ENCODE assay signal across 1 cellular context in the genomic region with DNA sequence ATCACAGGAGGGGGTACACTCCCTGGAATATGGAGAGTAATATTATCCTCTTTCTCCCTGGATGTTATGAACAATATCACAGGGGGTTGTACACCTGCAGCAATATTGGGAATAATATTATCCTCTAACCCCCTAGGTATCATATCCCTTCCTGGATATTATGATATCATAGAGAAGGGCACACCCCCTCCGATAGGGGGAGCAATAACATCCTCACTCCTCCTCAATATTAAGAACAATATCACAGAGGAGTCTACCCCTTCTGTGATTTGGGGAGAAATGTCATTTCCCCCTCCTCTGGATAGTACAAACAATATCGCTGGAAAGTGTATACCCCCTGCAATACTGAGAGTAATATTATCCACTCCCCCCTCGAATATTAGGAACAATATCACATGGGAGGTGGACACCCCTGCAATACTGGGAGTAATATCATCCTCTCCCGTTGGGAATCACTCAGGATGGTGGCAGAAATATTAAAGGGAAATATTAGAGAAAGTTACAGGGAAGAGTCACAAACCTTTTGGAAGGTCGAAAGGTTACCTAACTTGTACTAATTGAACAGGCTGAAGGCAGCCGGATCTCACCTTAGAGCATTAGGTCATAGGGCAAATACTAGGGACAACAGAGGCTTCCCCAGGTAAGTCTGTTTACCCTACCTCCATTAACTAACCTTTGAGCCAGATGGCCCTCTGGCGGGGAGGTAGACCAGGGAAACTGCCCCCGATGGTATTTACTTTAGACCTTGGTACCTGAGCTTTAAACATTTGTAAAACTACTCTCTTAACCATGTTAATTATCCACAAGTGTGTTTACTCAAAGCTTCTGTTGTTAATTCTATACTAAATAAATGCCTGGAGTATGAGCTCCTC.
TF ChIP-seq lines count a peak whose summit lies in the region.

No MANE protein-coding gene starts in this region.

TF ChIP-seq in HepG2, 621 proteins besides CTCF, POLR2A, EP300 and RAD21 (continued from another document and continues in another):
- TF ChIP-seq, protein P1, sequence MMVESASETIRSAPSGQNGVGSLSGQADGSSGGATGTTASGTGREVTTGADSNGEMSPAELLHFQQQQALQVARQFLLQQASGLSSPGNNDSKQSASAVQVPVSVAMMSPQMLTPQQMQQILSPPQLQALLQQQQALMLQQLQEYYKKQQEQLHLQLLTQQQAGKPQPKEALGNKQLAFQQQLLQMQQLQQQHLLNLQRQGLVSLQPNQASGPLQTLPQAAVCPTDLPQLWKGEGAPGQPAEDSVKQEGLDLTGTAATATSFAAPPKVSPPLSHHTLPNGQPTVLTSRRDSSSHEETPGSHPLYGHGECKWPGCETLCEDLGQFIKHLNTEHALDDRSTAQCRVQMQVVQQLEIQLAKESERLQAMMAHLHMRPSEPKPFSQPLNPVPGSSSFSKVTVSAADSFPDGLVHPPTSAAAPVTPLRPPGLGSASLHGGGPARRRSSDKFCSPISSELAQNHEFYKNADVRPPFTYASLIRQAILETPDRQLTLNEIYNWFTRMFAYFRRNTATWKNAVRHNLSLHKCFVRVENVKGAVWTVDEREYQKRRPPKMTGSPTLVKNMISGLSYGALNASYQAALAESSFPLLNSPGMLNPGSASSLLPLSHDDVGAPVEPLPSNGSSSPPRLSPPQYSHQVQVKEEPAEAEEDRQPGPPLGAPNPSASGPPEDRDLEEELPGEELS (CRISPR knock-in tag; IDR thresholded peaks at IDR 0.05): peak; percentile 92
- TF ChIP-seq RELA (CRISPR knock-in tag; IDR thresholded peaks at IDR 0.05): no peak
- TF ChIP-seq, protein P2, sequence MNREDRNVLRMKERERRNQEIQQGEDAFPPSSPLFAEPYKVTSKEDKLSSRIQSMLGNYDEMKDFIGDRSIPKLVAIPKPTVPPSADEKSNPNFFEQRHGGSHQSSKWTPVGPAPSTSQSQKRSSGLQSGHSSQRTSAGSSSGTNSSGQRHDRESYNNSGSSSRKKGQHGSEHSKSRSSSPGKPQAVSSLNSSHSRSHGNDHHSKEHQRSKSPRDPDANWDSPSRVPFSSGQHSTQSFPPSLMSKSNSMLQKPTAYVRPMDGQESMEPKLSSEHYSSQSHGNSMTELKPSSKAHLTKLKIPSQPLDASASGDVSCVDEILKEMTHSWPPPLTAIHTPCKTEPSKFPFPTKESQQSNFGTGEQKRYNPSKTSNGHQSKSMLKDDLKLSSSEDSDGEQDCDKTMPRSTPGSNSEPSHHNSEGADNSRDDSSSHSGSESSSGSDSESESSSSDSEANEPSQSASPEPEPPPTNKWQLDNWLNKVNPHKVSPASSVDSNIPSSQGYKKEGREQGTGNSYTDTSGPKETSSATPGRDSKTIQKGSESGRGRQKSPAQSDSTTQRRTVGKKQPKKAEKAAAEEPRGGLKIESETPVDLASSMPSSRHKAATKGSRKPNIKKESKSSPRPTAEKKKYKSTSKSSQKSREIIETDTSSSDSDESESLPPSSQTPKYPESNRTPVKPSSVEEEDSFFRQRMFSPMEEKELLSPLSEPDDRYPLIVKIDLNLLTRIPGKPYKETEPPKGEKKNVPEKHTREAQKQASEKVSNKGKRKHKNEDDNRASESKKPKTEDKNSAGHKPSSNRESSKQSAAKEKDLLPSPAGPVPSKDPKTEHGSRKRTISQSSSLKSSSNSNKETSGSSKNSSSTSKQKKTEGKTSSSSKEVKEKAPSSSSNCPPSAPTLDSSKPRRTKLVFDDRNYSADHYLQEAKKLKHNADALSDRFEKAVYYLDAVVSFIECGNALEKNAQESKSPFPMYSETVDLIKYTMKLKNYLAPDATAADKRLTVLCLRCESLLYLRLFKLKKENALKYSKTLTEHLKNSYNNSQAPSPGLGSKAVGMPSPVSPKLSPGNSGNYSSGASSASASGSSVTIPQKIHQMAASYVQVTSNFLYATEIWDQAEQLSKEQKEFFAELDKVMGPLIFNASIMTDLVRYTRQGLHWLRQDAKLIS (CRISPR knock-in tag; IDR thresholded peaks at IDR 0.05): no peak
- TF ChIP-seq HDAC2 (CRISPR knock-in tag; IDR thresholded peaks at IDR 0.05): peak; percentile 89
- no peak for TF ChIP-seq CENPX (CRISPR knock-in tag; IDR thresholded peaks at IDR 0.05)
- no peak; the same call in 1 of the 2 replicates for TF ChIP-seq ZKSCAN8 (CRISPR knock-in tag; IDR thresholded peaks at IDR 0.05; ENCODE audit: borderline replicate concordance)
- 0 out of 2 replicates have a peak, but pooled peaks have one; percentile 28 for TF ChIP-seq ZNF703 (CRISPR knock-in tag; IDR thresholded peaks at IDR 0.05; ENCODE audit: borderline replicate concordance)
- peak; percentile 57; the same call in 1 of the 2 replicates for TF ChIP-seq ZFP1 (CRISPR knock-in tag; IDR thresholded peaks at IDR 0.05)
- no peak for TF ChIP-seq ZKSCAN5 (CRISPR knock-in tag; IDR thresholded peaks at IDR 0.05)
- TF ChIP-seq ZNF296 (CRISPR knock-in tag; conservative IDR thresholded peaks at IDR 0.05): no peak
- peak; percentile 36; the same call in 1 of the 2 replicates for TF ChIP-seq THAP11 (CRISPR knock-in tag; IDR thresholded peaks at IDR 0.05)
- TF ChIP-seq ZNF605 (CRISPR knock-in tag; IDR thresholded peaks at IDR 0.05): no peak
- peak; percentile 67 for TF ChIP-seq STAG1 (CRISPR knock-in tag; IDR thresholded peaks at IDR 0.05)
- peak; percentile 76; the same call in 1 of the 2 replicates for TF ChIP-seq CHD4 (IDR thresholded peaks at IDR 0.05; ENCODE audit: borderline replicate concordance, low read length)
- TF ChIP-seq NFYC (CRISPR knock-in tag; IDR thresholded peaks at IDR 0.05): no peak
- peak; percentile 44; the same call in 1 of the 2 replicates for TF ChIP-seq NCOR1 (IDR thresholded peaks at IDR 0.05; ENCODE audit: borderline replicate concordance, low read length)
- no peak for TF ChIP-seq IKZF1 (IDR thresholded peaks at IDR 0.05)
- TF ChIP-seq XBP1 (CRISPR knock-in tag; IDR thresholded peaks at IDR 0.05): no peak
- peak; percentile 39; the same call in 1 of the 2 replicates for TF ChIP-seq EHMT2 (IDR thresholded peaks at IDR 0.05; ENCODE audit: borderline replicate concordance, low read depth, low read length)
- no peak for TF ChIP-seq REXO4 (CRISPR knock-in tag; IDR thresholded peaks at IDR 0.05; ENCODE audit: borderline replicate concordance)
- no peak for TF ChIP-seq RFX5 (IDR thresholded peaks at IDR 0.05; ENCODE audit: low read depth, low read length)
- TF ChIP-seq ZNF331 (CRISPR knock-in tag; IDR thresholded peaks at IDR 0.05): peak; percentile 12; the same call in 1 of the 2 replicates
- TF ChIP-seq TRIM24 (CRISPR knock-in tag; IDR thresholded peaks at IDR 0.05): no peak
- TF ChIP-seq GABPA (IDR thresholded peaks at IDR 0.05; ENCODE audit: low read depth, low read length): no peak
- TF ChIP-seq GABPA (CRISPR knock-in tag; IDR thresholded peaks at IDR 0.05; ENCODE audit: low read depth): peak; percentile 47; the same call in 1 of the 2 replicates
- TF ChIP-seq RBM39 (IDR thresholded peaks at IDR 0.05; ENCODE audit: low read depth, low read length, poor library complexity, severe bottlenecking): no peak
- peak; percentile 85 for TF ChIP-seq GATAD2A (CRISPR knock-in tag; IDR thresholded peaks at IDR 0.05)
- no peak for TF ChIP-seq BRD4 (CRISPR knock-in tag; IDR thresholded peaks at IDR 0.05)
- TF ChIP-seq KDM4B (CRISPR knock-in tag; IDR thresholded peaks at IDR 0.05): no peak
- no peak for TF ChIP-seq RFXANK (CRISPR knock-in tag; IDR thresholded peaks at IDR 0.05)
- TF ChIP-seq, protein P3, sequence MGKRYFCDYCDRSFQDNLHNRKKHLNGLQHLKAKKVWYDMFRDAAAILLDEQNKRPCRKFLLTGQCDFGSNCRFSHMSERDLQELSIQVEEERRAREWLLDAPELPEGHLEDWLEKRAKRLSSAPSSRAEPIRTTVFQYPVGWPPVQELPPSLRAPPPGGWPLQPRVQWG (CRISPR knock-in tag; IDR thresholded peaks at IDR 0.05; ENCODE audit: borderline replicate concordance, low read depth): no peak
- TF ChIP-seq BORCS8-MEF2B (CRISPR knock-in tag; IDR thresholded peaks at IDR 0.05): no peak
- TF ChIP-seq, protein P4, sequence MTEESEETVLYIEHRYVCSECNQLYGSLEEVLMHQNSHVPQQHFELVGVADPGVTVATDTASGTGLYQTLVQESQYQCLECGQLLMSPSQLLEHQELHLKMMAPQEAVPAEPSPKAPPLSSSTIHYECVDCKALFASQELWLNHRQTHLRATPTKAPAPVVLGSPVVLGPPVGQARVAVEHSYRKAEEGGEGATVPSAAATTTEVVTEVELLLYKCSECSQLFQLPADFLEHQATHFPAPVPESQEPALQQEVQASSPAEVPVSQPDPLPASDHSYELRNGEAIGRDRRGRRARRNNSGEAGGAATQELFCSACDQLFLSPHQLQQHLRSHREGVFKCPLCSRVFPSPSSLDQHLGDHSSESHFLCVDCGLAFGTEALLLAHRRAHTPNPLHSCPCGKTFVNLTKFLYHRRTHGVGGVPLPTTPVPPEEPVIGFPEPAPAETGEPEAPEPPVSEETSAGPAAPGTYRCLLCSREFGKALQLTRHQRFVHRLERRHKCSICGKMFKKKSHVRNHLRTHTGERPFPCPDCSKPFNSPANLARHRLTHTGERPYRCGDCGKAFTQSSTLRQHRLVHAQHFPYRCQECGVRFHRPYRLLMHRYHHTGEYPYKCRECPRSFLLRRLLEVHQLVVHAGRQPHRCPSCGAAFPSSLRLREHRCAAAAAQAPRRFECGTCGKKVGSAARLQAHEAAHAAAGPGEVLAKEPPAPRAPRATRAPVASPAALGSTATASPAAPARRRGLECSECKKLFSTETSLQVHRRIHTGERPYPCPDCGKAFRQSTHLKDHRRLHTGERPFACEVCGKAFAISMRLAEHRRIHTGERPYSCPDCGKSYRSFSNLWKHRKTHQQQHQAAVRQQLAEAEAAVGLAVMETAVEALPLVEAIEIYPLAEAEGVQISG (CRISPR knock-in tag; IDR thresholded peaks at IDR 0.05): peak; percentile 55; the same call in 1 of the 2 replicates
- TF ChIP-seq LCORL (IDR thresholded peaks at IDR 0.05): no peak
- peak; percentile 86 for TF ChIP-seq LCORL (CRISPR knock-in tag; IDR thresholded peaks at IDR 0.05)
- TF ChIP-seq ZNF670 (CRISPR knock-in tag; IDR thresholded peaks at IDR 0.05; ENCODE audit: borderline replicate concordance): peak; percentile 35; the same call in 1 of the 2 replicates
- TF ChIP-seq, protein P5, sequence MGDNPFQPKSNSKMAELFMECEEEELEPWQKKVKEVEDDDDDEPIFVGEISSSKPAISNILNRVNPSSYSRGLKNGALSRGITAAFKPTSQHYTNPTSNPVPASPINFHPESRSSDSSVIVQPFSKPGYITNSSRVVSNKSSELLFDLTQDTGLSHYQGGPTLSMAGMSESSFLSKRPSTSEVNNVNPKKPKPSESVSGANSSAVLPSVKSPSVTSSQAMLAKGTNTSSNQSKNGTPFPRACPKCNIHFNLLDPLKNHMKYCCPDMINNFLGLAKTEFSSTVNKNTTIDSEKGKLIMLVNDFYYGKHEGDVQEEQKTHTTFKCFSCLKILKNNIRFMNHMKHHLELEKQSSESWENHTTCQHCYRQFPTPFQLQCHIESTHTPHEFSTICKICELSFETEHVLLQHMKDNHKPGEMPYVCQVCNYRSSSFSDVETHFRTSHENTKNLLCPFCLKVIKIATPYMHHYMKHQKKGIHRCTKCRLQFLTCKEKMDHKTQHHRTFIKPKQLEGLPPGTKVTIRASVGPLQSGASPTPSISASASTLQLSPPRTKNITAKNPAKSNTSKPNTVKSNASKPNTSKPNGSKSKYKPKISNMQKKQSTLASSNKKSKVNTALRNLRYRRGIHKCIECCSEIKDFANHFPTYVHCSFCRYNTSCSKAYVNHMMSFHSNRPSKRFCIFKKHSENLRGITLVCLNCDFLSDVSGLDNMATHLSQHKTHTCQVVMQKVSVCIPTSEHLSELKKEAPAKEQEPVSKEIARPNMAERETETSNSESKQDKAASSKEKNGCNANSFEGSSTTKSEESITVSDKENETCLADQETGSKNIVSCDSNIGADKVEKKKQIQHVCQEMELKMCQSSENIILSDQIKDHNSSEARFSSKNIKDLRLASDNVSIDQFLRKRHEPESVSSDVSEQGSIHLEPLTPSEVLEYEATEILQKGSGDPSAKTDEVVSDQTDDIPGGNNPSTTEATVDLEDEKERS (CRISPR knock-in tag; IDR thresholded peaks at IDR 0.05): peak; percentile 46; the same call in 1 of the 2 replicates
- no peak for TF ChIP-seq TGIF2 (CRISPR knock-in tag; IDR thresholded peaks at IDR 0.05)
- peak; percentile 99 for TF ChIP-seq ZEB1 (IDR thresholded peaks at IDR 0.05; ENCODE audit: insufficient replicate concordance, low read depth)
- TF ChIP-seq ZBTB7B (CRISPR knock-in tag; IDR thresholded peaks at IDR 0.05): no peak
- TF ChIP-seq POLR2AphosphoS5 (IDR thresholded peaks at IDR 0.05; ENCODE audit: low read depth, low read length): no peak
- TF ChIP-seq, protein P6, sequence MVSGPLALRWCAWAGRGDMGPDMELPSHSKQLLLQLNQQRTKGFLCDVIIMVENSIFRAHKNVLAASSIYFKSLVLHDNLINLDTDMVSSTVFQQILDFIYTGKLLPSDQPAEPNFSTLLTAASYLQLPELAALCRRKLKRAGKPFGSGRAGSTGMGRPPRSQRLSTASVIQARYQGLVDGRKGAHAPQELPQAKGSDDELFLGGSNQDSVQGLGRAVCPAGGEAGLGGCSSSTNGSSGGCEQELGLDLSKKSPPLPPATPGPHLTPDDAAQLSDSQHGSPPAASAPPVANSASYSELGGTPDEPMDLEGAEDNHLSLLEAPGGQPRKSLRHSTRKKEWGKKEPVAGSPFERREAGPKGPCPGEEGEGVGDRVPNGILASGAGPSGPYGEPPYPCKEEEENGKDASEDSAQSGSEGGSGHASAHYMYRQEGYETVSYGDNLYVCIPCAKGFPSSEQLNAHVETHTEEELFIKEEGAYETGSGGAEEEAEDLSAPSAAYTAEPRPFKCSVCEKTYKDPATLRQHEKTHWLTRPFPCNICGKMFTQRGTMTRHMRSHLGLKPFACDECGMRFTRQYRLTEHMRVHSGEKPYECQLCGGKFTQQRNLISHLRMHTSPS (CRISPR knock-in tag; IDR thresholded peaks at IDR 0.05; ENCODE audit: low read depth): no peak
- no peak for TF ChIP-seq ZNF672 (CRISPR knock-in tag; IDR thresholded peaks at IDR 0.05)
- TF ChIP-seq MEIS1 (CRISPR knock-in tag; IDR thresholded peaks at IDR 0.05; ENCODE audit: borderline replicate concordance): 0 out of 2 replicates have a peak, but pooled peaks have one; percentile 16
- no peak for TF ChIP-seq TBP (CRISPR knock-in tag; IDR thresholded peaks at IDR 0.05)
- TF ChIP-seq WIZ (CRISPR knock-in tag; IDR thresholded peaks at IDR 0.05): peak; percentile 30; the same call in 1 of the 2 replicates
- no peak for TF ChIP-seq KDM3A (CRISPR knock-in tag; IDR thresholded peaks at IDR 0.05; ENCODE audit: low read depth)
